Comparison of ENCODE assay signal across 33 cellular contexts in the genomic region with DNA sequence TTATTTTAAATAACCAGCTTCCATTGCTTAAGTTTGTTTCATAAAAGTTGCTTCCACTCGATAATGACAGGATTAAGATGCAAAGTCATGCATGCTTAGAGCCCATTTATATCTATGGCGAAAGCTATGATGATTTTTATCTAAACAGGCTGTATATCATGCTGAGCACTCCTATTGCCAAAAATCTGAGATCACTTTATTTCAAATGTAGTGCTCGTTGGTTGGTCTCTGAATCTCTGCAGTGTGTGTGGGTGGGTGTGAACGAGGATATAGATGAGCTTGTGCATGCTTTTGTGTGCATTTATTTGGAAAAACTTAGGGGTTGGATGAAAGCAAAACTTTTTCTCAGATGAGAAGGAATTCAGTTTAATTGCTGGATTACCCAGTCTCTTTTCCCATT.
"Had no signal": no experiment of that assay in that cellular context is flagged by ENCODE, and none has a peak within 500 bp of the region (broad histone marks: within the 10 kb centered on the region; RNA-seq: fewer than 3 reads in every experiment).

No MANE protein-coding gene starts in this region.

- H3K4me1 ChIP-seq: adrenal gland, breast epithelium, gastrocnemius medialis had no signal

- DNase-seq: activated CD4-positive, alpha-beta memory T cell treated with anti-CD3 and anti-CD28 coated beads for 36 hours; activated CD4-positive, alpha-beta T cell treated with anti-CD3 and anti-CD28 coated beads for 36 hours; activated CD4-positive, alpha-beta T cell treated with anti-CD3 and anti-CD28 coated beads, Interleukin-2, amount 10 ng/mL, durations not matched to agents 24 days and 14 days; activated CD4-positive, CD25-positive, alpha-beta regulatory T cell; activated CD4-positive, CD25-positive, alpha-beta regulatory T cell treated with anti-CD3 and anti-CD28 coated beads, Interleukin-2, amount 50 U/mL, for 72 hours; activated CD8-positive, alpha-beta memory T cell treated with anti-CD3 and anti-CD28 coated beads, Interleukin-2, amount 10 ng/mL, durations not matched to agents 7 days and 5 days; activated CD8-positive, alpha-beta memory T cell treated with anti-CD3 and anti-CD28 coated beads, Interleukin-2, amount 50 U/mL, for 4 hours; activated CD8-positive, alpha-beta T cell treated with anti-CD3 and anti-CD28 coated beads, Interleukin-2, amount 10 ng/mL, durations not matched to agents 7 days and 5 days; activated effector memory CD4-positive, alpha-beta T cell treated with anti-CD3 and anti-CD28 coated beads, Interleukin-2, amount 50 U/mL, for 16 hours; activated naive CD4-positive, alpha-beta T cell treated with anti-CD3 and anti-CD28 coated beads for 36 hours; activated naive CD8-positive, alpha-beta T cell treated with anti-CD3 and anti-CD28 coated beads for 36 hours; activated naive CD8-positive, alpha-beta T cell treated with anti-CD3 and anti-CD28 coated beads, Interleukin-2, amount 50 U/mL, for 24 hours; activated T-cell treated with anti-CD3 and anti-CD28 coated beads, Interleukin-2, amount 50 U/mL, for 1 hour; activated T-cell treated with anti-CD3 and anti-CD28 coated beads, Interleukin-2, amount 50 U/mL, for 48 hours; adrenal gland; central memory CD4-positive, alpha-beta T cell; cortex of kidney; dermis blood vessel endothelial cell; effector memory CD4-positive, alpha-beta T cell; endodermal cell; T1000 had no signal

- H3K27ac ChIP-seq: adrenal gland, ascending aorta, cardiac muscle cell, gastrocnemius medialis, heart left ventricle had no signal

- ATAC-seq: activated CD4-positive, alpha-beta T cell treated with anti-CD3 and anti-CD28 coated beads for 36 hours; activated CD8-positive, alpha-beta memory T cell treated with anti-CD3 and anti-CD28 coated beads, Interleukin-2, amount 10 ng/mL, durations not matched to agents 7 days and 5 days; activated CD8-positive, alpha-beta T cell treated with anti-CD3 and anti-CD28 coated beads, Interleukin-2, amount 10 ng/mL, durations not matched to agents 7 days and 5 days; activated naive CD8-positive, alpha-beta T cell treated with anti-CD3 and anti-CD28 coated beads, Interleukin-2, amount 50 U/mL, for 24 hours; esophagus mucosa; gastrocnemius medialis had no signal

- H3K4me1 Mint-ChIP-seq: activated CD4-positive, alpha-beta T cell treated with anti-CD3 and anti-CD28 coated beads, Interleukin-2, amount 10 ng/mL, durations not matched to agents 24 days and 14 days; endodermal cell had no signal

- H3K27me3 ChIP-seq: adrenal gland, ascending aorta, breast epithelium, cardiac muscle cell, gastrocnemius medialis, heart left ventricle had no signal

- H3K9me3 Mint-ChIP-seq: activated CD4-positive, alpha-beta memory T cell treated with anti-CD3 and anti-CD28 coated beads for 36 hours; activated CD4-positive, alpha-beta T cell treated with anti-CD3 and anti-CD28 coated beads, Interleukin-2, amount 10 ng/mL, durations not matched to agents 24 days and 14 days; activated naive CD4-positive, alpha-beta T cell treated with anti-CD3 and anti-CD28 coated beads for 36 hours; activated naive CD4-positive, alpha-beta T cell treated with anti-CD3 and anti-CD28 coated beads, Interleukin-2, amount 50 U/mL, for 24 hours; activated naive CD8-positive, alpha-beta T cell treated with anti-CD3 and anti-CD28 coated beads for 36 hours; activated naive CD8-positive, alpha-beta T cell treated with anti-CD3 and anti-CD28 coated beads, Interleukin-2, amount 50 U/mL, for 24 hours; activated T-helper 1 cell treated with anti-CD3 and anti-CD28 coated beads, Interleukin-12 subunit alpha, Interleukin-12 subunit beta, Interleukin-2, Interleukin-4 antibody, amounts not matched to agents 30 ng/mL and 10 ng/mL and 1 ng/mL, durations not matched to agents 14 hours and 24 hours and 36 hours; activated T-helper 2 cell treated with anti-CD3 and anti-CD28 coated beads, Interferon-gamma antibody, Interleukin-2, Interleukin-4, amounts not matched to agents 10 μg/mL and 5 μg/mL and 100 μg/mL, durations not matched to agents 14 hours and 24 hours and 36 hours; brain; endodermal cell; T-helper 1 cell treated with Interleukin-12 subunit alpha and Interleukin-12 subunit beta and Interleukin-4 antibody, amounts not matched to agents 30 μg/mL and 1 μg/mL, for 36 hours; T-helper 2 cell treated with Interferon-gamma antibody and Interleukin-4, amounts not matched to agents 5 μg/mL and 100 μg/mL, for 36 hours had no signal

- H3K4me3 ChIP-seq: adrenal gland, ascending aorta, breast epithelium, cardiac muscle cell, gastrocnemius medialis, heart left ventricle had no signal

- H3K27me3 Mint-ChIP-seq: brain had no signal

- H3K27ac Mint-ChIP-seq: activated CD4-positive, alpha-beta memory T cell treated with anti-CD3 and anti-CD28 coated beads for 36 hours; activated CD4-positive, alpha-beta T cell treated with anti-CD3 and anti-CD28 coated beads for 36 hours; activated CD4-positive, alpha-beta T cell treated with anti-CD3 and anti-CD28 coated beads, Interleukin-2, amount 10 ng/mL, durations not matched to agents 24 days and 14 days; activated CD8-positive, alpha-beta memory T cell treated with anti-CD3 and anti-CD28 coated beads, Interleukin-2, amount 10 ng/mL, durations not matched to agents 7 days and 5 days; activated CD8-positive, alpha-beta T cell treated with anti-CD3 and anti-CD28 coated beads, Interleukin-2, amount 10 ng/mL, durations not matched to agents 7 days and 5 days; activated naive CD4-positive, alpha-beta T cell treated with anti-CD3 and anti-CD28 coated beads for 36 hours; activated naive CD4-positive, alpha-beta T cell treated with anti-CD3 and anti-CD28 coated beads, Interleukin-2, amount 50 U/mL, for 24 hours; activated naive CD8-positive, alpha-beta T cell treated with anti-CD3 and anti-CD28 coated beads for 36 hours; activated naive CD8-positive, alpha-beta T cell treated with anti-CD3 and anti-CD28 coated beads, Interleukin-2, amount 50 U/mL, for 24 hours; activated T-helper 1 cell treated with anti-CD3 and anti-CD28 coated beads, Interleukin-12 subunit alpha, Interleukin-12 subunit beta, Interleukin-2, Interleukin-4 antibody, amounts not matched to agents 30 ng/mL and 10 ng/mL and 1 ng/mL, durations not matched to agents 14 hours and 24 hours and 36 hours; activated T-helper 2 cell treated with anti-CD3 and anti-CD28 coated beads, Interferon-gamma antibody, Interleukin-2, Interleukin-4, amounts not matched to agents 10 μg/mL and 5 μg/mL and 100 μg/mL, durations not matched to agents 14 hours and 24 hours and 36 hours; endodermal cell; T-helper 1 cell treated with Interleukin-12 subunit alpha and Interleukin-12 subunit beta and Interleukin-4 antibody, amounts not matched to agents 30 μg/mL and 1 μg/mL, for 36 hours; T-helper 2 cell treated with Interferon-gamma antibody and Interleukin-4, amounts not matched to agents 5 μg/mL and 100 μg/mL, for 36 hours had no signal

- H3K9me3 ChIP-seq: adrenal gland, ascending aorta, breast epithelium, gastrocnemius medialis, heart left ventricle had no signal

- H3K4me3 Mint-ChIP-seq: activated CD4-positive, alpha-beta memory T cell treated with anti-CD3 and anti-CD28 coated beads for 36 hours; activated CD4-positive, alpha-beta T cell treated with anti-CD3 and anti-CD28 coated beads for 36 hours; activated CD4-positive, alpha-beta T cell treated with anti-CD3 and anti-CD28 coated beads, Interleukin-2, amount 10 ng/mL, durations not matched to agents 24 days and 14 days; activated CD8-positive, alpha-beta memory T cell treated with anti-CD3 and anti-CD28 coated beads, Interleukin-2, amount 10 ng/mL, durations not matched to agents 7 days and 5 days; activated CD8-positive, alpha-beta T cell treated with anti-CD3 and anti-CD28 coated beads, Interleukin-2, amount 10 ng/mL, durations not matched to agents 7 days and 5 days; activated naive CD4-positive, alpha-beta T cell treated with anti-CD3 and anti-CD28 coated beads for 36 hours; activated naive CD4-positive, alpha-beta T cell treated with anti-CD3 and anti-CD28 coated beads, Interleukin-2, amount 50 U/mL, for 24 hours; activated naive CD8-positive, alpha-beta T cell treated with anti-CD3 and anti-CD28 coated beads for 36 hours; activated naive CD8-positive, alpha-beta T cell treated with anti-CD3 and anti-CD28 coated beads, Interleukin-2, amount 50 U/mL, for 24 hours; activated T-helper 1 cell treated with anti-CD3 and anti-CD28 coated beads, Interleukin-12 subunit alpha, Interleukin-12 subunit beta, Interleukin-2, Interleukin-4 antibody, amounts not matched to agents 30 ng/mL and 10 ng/mL and 1 ng/mL, durations not matched to agents 14 hours and 24 hours and 36 hours; brain; endodermal cell; T-helper 1 cell treated with Interleukin-12 subunit alpha and Interleukin-12 subunit beta and Interleukin-4 antibody, amounts not matched to agents 30 μg/mL and 1 μg/mL, for 36 hours; T-helper 2 cell treated with Interferon-gamma antibody and Interleukin-4, amounts not matched to agents 5 μg/mL and 100 μg/mL, for 36 hours had no signal

- H3K36me3 Mint-ChIP-seq: activated CD4-positive, alpha-beta memory T cell treated with anti-CD3 and anti-CD28 coated beads for 36 hours; activated CD8-positive, alpha-beta memory T cell treated with anti-CD3 and anti-CD28 coated beads, Interleukin-2, amount 10 ng/mL, durations not matched to agents 7 days and 5 days; activated naive CD8-positive, alpha-beta T cell treated with anti-CD3 and anti-CD28 coated beads for 36 hours; brain had no signal

- H3K36me3 ChIP-seq: adrenal gland, ascending aorta, breast epithelium, cardiac muscle cell, gastrocnemius medialis, heart left ventricle had no signal
